In genomic region chr10:114168450-114169009, GRCh38 we compare ENCODE assay signal across 29 cellular contexts. TPM values are rescaled to one million over a fixed set of nuclear protein-coding genes. Genes with fewer than 3 reads are reported as not detected.
"Had no signal": no experiment of that assay in that cellular context is flagged by ENCODE, and none has a peak within 500 bp of the region (broad histone marks: within the 10 kb centered on the region; RNA-seq: fewer than 3 reads in every experiment).

No MANE protein-coding gene starts in this region.

- H3K27me3 ChIP-seq: body of pancreas, dorsolateral prefrontal cortex, gastroesophageal sphincter, right lobe of liver, suprapubic skin, tibial artery had no signal

- H3K4me3 Mint-ChIP-seq: activated CD8-positive, alpha-beta memory T cell treated with anti-CD3 and anti-CD28 coated beads, Interleukin-2, amount 10 ng/mL, durations not matched to agents 7 days and 5 days; activated CD8-positive, alpha-beta T cell treated with anti-CD3 and anti-CD28 coated beads, Interleukin-2, amount 10 ng/mL, durations not matched to agents 7 days and 5 days; activated naive CD8-positive, alpha-beta T cell; activated T-cell treated with anti-CD3 and anti-CD28 coated beads, Interleukin-2, amount 50 U/mL, for 72 hours; stimulated activated naive B cell treated with anti-CD40 and anti-IgM and Interleukin-4, amounts not matched to agents 10 μg/mL and 1 μg/mL and 100 μg/mL, for 72 hours; WTC11 had no signal

- ATAC-seq: activated CD8-positive, alpha-beta memory T cell treated with anti-CD3 and anti-CD28 coated beads, Interleukin-2, amount 10 ng/mL, durations not matched to agents 7 days and 5 days; activated CD8-positive, alpha-beta T cell treated with anti-CD3 and anti-CD28 coated beads, Interleukin-2, amount 10 ng/mL, durations not matched to agents 7 days and 5 days; body of pancreas; gastroesophageal sphincter; left colon; naive thymus-derived CD8-positive, alpha-beta T cell; right lobe of liver; stimulated activated naive B cell treated with anti-CD40 and anti-IgM and Interleukin-4, amounts not matched to agents 10 μg/mL and 1 μg/mL and 100 μg/mL, for 72 hours; WTC11 had no signal

- DNase-seq: activated CD8-positive, alpha-beta memory T cell treated with anti-CD3 and anti-CD28 coated beads, Interleukin-2, amount 10 ng/mL, durations not matched to agents 7 days and 5 days; activated CD8-positive, alpha-beta T cell treated with anti-CD3 and anti-CD28 coated beads, Interleukin-2, amount 10 ng/mL, durations not matched to agents 7 days and 5 days; activated effector memory CD4-positive, alpha-beta T cell treated with Interleukin-2 at 50 U/mL for 16 hours; activated naive CD4-positive, alpha-beta T cell treated with Interleukin-2 at 50 U/mL for 16 hours; activated T-cell treated with anti-CD3 and anti-CD28 coated beads for 4 hours; activated T-cell treated with anti-CD3 and anti-CD28 coated beads, Interleukin-2, amount 50 U/mL, for 72 hours; aorta; body of pancreas; dorsolateral prefrontal cortex; effector memory CD4-positive, alpha-beta T cell; head of caudate nucleus; hippocampal formation; kidney; left colon; mammary epithelial cell; naive thymus-derived CD8-positive, alpha-beta T cell; posterior cingulate gyrus; right lobe of liver; stimulated activated naive B cell treated with anti-CD40 and anti-IgM and Interleukin-4, amounts not matched to agents 10 μg/mL and 1 μg/mL and 100 μg/mL, for 72 hours; T-helper 2 cell; tibial artery had no signal

- H3K9me3 ChIP-seq: suprapubic skin had no signal

- H3K36me3 ChIP-seq: gastroesophageal sphincter, right lobe of liver, suprapubic skin had no signal

- H3K27me3 Mint-ChIP-seq: activated CD8-positive, alpha-beta memory T cell treated with anti-CD3 and anti-CD28 coated beads, Interleukin-2, amount 10 ng/mL, durations not matched to agents 7 days and 5 days; activated naive CD8-positive, alpha-beta T cell; naive thymus-derived CD8-positive, alpha-beta T cell; stimulated activated naive B cell treated with anti-CD40 and anti-IgM and Interleukin-4, amounts not matched to agents 10 μg/mL and 1 μg/mL and 100 μg/mL, for 72 hours had no signal

- FAIRE-seq: colon, endothelial cell of umbilical vein, kidney had no signal

- H3K27ac ChIP-seq: body of pancreas, dorsolateral prefrontal cortex, gastroesophageal sphincter, right lobe of liver, skin epidermis, suprapubic skin, tibial artery had no signal

- H3K27ac Mint-ChIP-seq: activated CD8-positive, alpha-beta memory T cell treated with anti-CD3 and anti-CD28 coated beads, Interleukin-2, amount 10 ng/mL, durations not matched to agents 7 days and 5 days; activated CD8-positive, alpha-beta T cell treated with anti-CD3 and anti-CD28 coated beads, Interleukin-2, amount 10 ng/mL, durations not matched to agents 7 days and 5 days; activated naive CD8-positive, alpha-beta T cell; activated T-cell treated with anti-CD3 and anti-CD28 coated beads, Interleukin-2, amount 50 U/mL, for 72 hours; stimulated activated naive B cell treated with anti-CD40 and anti-IgM and Interleukin-4, amounts not matched to agents 10 μg/mL and 1 μg/mL and 100 μg/mL, for 72 hours; WTC11 had no signal

- H3K4me3 ChIP-seq: body of pancreas, dorsolateral prefrontal cortex, gastroesophageal sphincter, right lobe of liver, skin epidermis, suprapubic skin, tibial artery had no signal

RNA-seq across cellular contexts. Expression of gene TDRD1, which starts 10.6 kb away (rescaled TPM):
- total RNA-seq: activated CD8-positive, alpha-beta T cell treated with anti-CD3 and anti-CD28 coated beads, Interleukin-2, amount 10 ng/mL, durations not matched to agents 7 days and 5 days; endothelial cell of umbilical vein; fibroblast of lung had no signal
- polyA plus RNA-seq: endothelial cell of umbilical vein, mammary epithelial cell had no signal
